In genomic region chr11:4740735-4741134, GRCh38 we compare ENCODE assay signal across 4 cellular contexts. TPM values are rescaled to one million over a fixed set of nuclear protein-coding genes. Genes with fewer than 3 reads are reported as not detected.
"Had no signal": no experiment of that assay in that cellular context is flagged by ENCODE, and none has a peak within 500 bp of the region (broad histone marks: within the 10 kb centered on the region; RNA-seq: fewer than 3 reads in every experiment).

No MANE protein-coding gene starts in this region.

- DNase-seq: GDM1, GF-D8 had no signal

- ATAC-seq: GM12878 had no signal

- H3K4me3 ChIP-seq: GM12878 had no signal

RNA-seq across cellular contexts. Expression of gene OR51F1, which starts 29.0 kb away (rescaled TPM):
- total RNA-seq: G401, GM12878 had no signal
- polyA plus RNA-seq: GM12878 had no signal

RNA-seq across cellular contexts. Expression of gene MMP26, which starts 36.2 kb away (rescaled TPM):
- total RNA-seq: G401, GM12878 had no signal
- polyA plus RNA-seq: GM12878 had no signal

RNA-seq across cellular contexts. Expression of gene OR51E2, which starts 43.1 kb away (rescaled TPM):
- total RNA-seq: G401, GM12878 had no signal
- polyA plus RNA-seq: GM12878 had no signal
